ENCODE assay signal across 11 cellular contexts in genomic region chr11:111557425-111558111, GRCh38. TPM values are rescaled to one million over a fixed set of nuclear protein-coding genes. Genes with fewer than 3 reads are reported as not detected.
DNase-seq lines count a peak whose midpoint lies in the region; ATAC-seq and TF ChIP-seq lines count a peak whose summit lies in the region.
"Had no signal": no experiment of that assay in that cellular context is flagged by ENCODE, and none has a peak within 500 bp of the region (broad histone marks: within the 10 kb centered on the region; RNA-seq: fewer than 3 reads in every experiment).

No MANE protein-coding gene starts in this region.

- H3K4me3 Mint-ChIP-seq in type B pancreatic cell = peak overlapping the region; percentile 19
- H3K4me3 Mint-ChIP-seq: activated CD8-positive, alpha-beta memory T cell treated with anti-CD3 and anti-CD28 coated beads, Interleukin-2, amount 10 ng/mL, durations not matched to agents 7 days and 5 days had no signal

- H3K4me3 ChIP-seq in astrocyte of the spinal cord (ENCODE audit: low read depth, low read length) = no peak overlapping the region
- H3K4me3 ChIP-seq: body of pancreas, SK-N-MC had no signal

- ATAC-seq in HG02973 (IDR thresholded peaks at IDR 0.05; ENCODE audit: unreplicated experiment) (no peak), sciatic nerve (no peak)
- ATAC-seq: activated CD8-positive, alpha-beta memory T cell treated with anti-CD3 and anti-CD28 coated beads, Interleukin-2, amount 10 ng/mL, durations not matched to agents 7 days and 5 days; body of pancreas had no signal

- H3K36me3 Mint-ChIP-seq in type B pancreatic cell = peaks cover 4% of the 10 kb centered on the region

- peaks cover 5% of the 10 kb centered on the region for H3K9me3 Mint-ChIP-seq in type B pancreatic cell

- peaks cover 7% of the 10 kb centered on the region for H3K4me1 Mint-ChIP-seq in type B pancreatic cell (ENCODE audit: unreplicated experiment)
- H3K4me1 Mint-ChIP-seq: activated CD8-positive, alpha-beta memory T cell treated with anti-CD3 and anti-CD28 coated beads, Interleukin-2, amount 10 ng/mL, durations not matched to agents 7 days and 5 days had no signal

- no peak for TF ChIP-seq CTCF in astrocyte of the spinal cord (IDR thresholded peaks at IDR 0.05; ENCODE audit: low read depth, low read length)
- no peak for TF ChIP-seq CTCF in type B pancreatic cell (conservative IDR thresholded peaks at IDR 0.05)
- TF ChIP-seq CTCF in GM10266 (IDR thresholded peaks at IDR 0.05; ENCODE audit: control insufficient read depth, insufficient read depth, low read depth, missing control alignments) = no peak

- DNase-seq in HS-5 (ENCODE audit: low read depth) (peak; percentile 95), astrocyte of the spinal cord (ENCODE audit: low read depth, low spot score) (peak; percentile 95), kidney glomerular epithelial cell (lab: John Stamatoyannopoulos, UW) (peak; percentile 32), type B pancreatic cell (ENCODE audit: extremely low spot score, unreplicated experiment) (no peak), DMS153 treated with DMSO at 0.1 percent for 48 hours (lab: John Stamatoyannopoulos, UW; ENCODE audit: unreplicated experiment) (no peak), sciatic nerve (ENCODE audit: low spot score) (no peak), GM10266 (ENCODE audit: extremely low spot score) (no peak)
- DNase-seq: activated CD8-positive, alpha-beta memory T cell treated with anti-CD3 and anti-CD28 coated beads, Interleukin-2, amount 10 ng/mL, durations not matched to agents 7 days and 5 days; body of pancreas had no signal

- H3K27ac Mint-ChIP-seq in type B pancreatic cell = peak overlapping the region; percentile 92
- H3K27ac Mint-ChIP-seq: activated CD8-positive, alpha-beta memory T cell treated with anti-CD3 and anti-CD28 coated beads, Interleukin-2, amount 10 ng/mL, durations not matched to agents 7 days and 5 days had no signal

- intact Hi-C loops in sciatic nerve (cut with DNase I) = no loop called here

- in situ Hi-C loops in astrocyte of the spinal cord (cut with HindIII; ENCODE audit: low sequenced_read_pairs) = no loop called here

- no peaks in the 10 kb centered on the region for H3K27me3 Mint-ChIP-seq in type B pancreatic cell

RNA-seq across cellular contexts. Expression of gene LAYN, which starts 17.0 kb away (rescaled TPM):
- total RNA-seq in type B pancreatic cell (ENCODE audit: low replicate concordance) (9.2 and 17.9 TPM in 2 replicates), sciatic nerve (11.0 TPM)

RNA-seq across cellular contexts. Expression of gene HOATZ, which starts 43.0 kb away (rescaled TPM):
- total RNA-seq in type B pancreatic cell (ENCODE audit: low replicate concordance) (0.75 TPM in 1 of 2 replicates, not detected in the other), sciatic nerve (not detected)
- total RNA-seq: activated CD8-positive, alpha-beta memory T cell treated with anti-CD3 and anti-CD28 coated beads, Interleukin-2, amount 10 ng/mL, durations not matched to agents 7 days and 5 days; body of pancreas had no signal

RNA-seq across cellular contexts. Expression of gene SIK2, which starts 44.7 kb away (rescaled TPM):
- total RNA-seq in type B pancreatic cell (ENCODE audit: low replicate concordance) (24.1 and 28.0 TPM in 2 replicates), sciatic nerve (28.3 TPM)

RNA-seq across cellular contexts. Expression of gene BTG4, which starts 45.4 kb away (rescaled TPM):
- total RNA-seq in type B pancreatic cell (ENCODE audit: low replicate concordance) (not detected in 2 replicates), sciatic nerve (not detected)
- total RNA-seq: body of pancreas had no signal

Comparison
In these comparisons a context has a peak if more than half of its experiments do, and no peak if none do; other contexts are left out.
1. DNase-seq: peak in HS-5 (single experiment), astrocyte of the spinal cord (single experiment) and kidney glomerular epithelial cell (single experiment); none in type B pancreatic cell (single experiment), DMS153 treated with DMSO at 0.1 percent for 48 hours (single experiment), sciatic nerve (single experiment) and GM10266 (single experiment).